Comparison of ENCODE assay signal across 1 cellular context in genomic region chr1:16145988-16146887, GRCh38.
A peak's percentile ranks its signal among the peaks of the same experiment; 100 is the strongest.
TF ChIP-seq lines count a peak whose summit lies in the region.

No MANE protein-coding gene starts in this region.

TF ChIP-seq in HEK293, 187 proteins besides CTCF, POLR2A, EP300 and RAD21 (continued from another document):
- TF ChIP-seq PRDM1 (tag by site-specific recombination; IDR thresholded peaks at IDR 0.05) (peak; percentile 51), RBAK (tag by site-specific recombination; IDR thresholded peaks at IDR 0.05) (no peak), ZNF169 (tag by site-specific recombination; IDR thresholded peaks at IDR 0.05) (no peak), ZBTB20 (tag by site-specific recombination; IDR thresholded peaks at IDR 0.05) (peak; percentile 40; the same call in 1 of the 2 replicates), ZNF132 (tag by site-specific recombination; IDR thresholded peaks at IDR 0.05; ENCODE audit: borderline replicate concordance) (no peak), PRDM2 (tag by site-specific recombination; IDR thresholded peaks at IDR 0.05; ENCODE audit: borderline replicate concordance) (no peak), ZNF394 (tag by site-specific recombination; IDR thresholded peaks at IDR 0.05; ENCODE audit: borderline replicate concordance) (peak; percentile 43; the same call in 1 of the 2 replicates), ZFHX2 (tag by site-specific recombination; conservative IDR thresholded peaks at IDR 0.05) (peak; percentile 93), ZNF660 (tag by site-specific recombination; IDR thresholded peaks at IDR 0.05) (0 out of 2 replicates have a peak, but pooled peaks have one; percentile 41), ZNF335 (tag by site-specific recombination; conservative IDR thresholded peaks at IDR 0.05) (peak; percentile 14; the same call in 1 of the 2 replicates), ZNF843 (tag by site-specific recombination; IDR thresholded peaks at IDR 0.05) (no peak), OSR2 (tag by site-specific recombination; IDR thresholded peaks at IDR 0.05) (peak; percentile 76), HIC1 (tag by site-specific recombination; IDR thresholded peaks at IDR 0.05) (peak; percentile 98), GLIS1 (tag by site-specific recombination; IDR thresholded peaks at IDR 0.05) (peak; percentile 97), KLF1 (tag by site-specific recombination; IDR thresholded peaks at IDR 0.05) (0 out of 2 replicates have a peak, but pooled peaks have one; percentile 13), KLF10 (tag by site-specific recombination; IDR thresholded peaks at IDR 0.05) (peak; percentile 78), ZNF341 (tag by site-specific recombination; IDR thresholded peaks at IDR 0.05; ENCODE audit: low read depth) (peak; percentile 38), SCRT2 (tag by site-specific recombination; IDR thresholded peaks at IDR 0.05) (no peak), ZNF202 (tag by site-specific recombination; IDR thresholded peaks at IDR 0.05; ENCODE audit: borderline replicate concordance) (no peak), ZNF585B (tag by site-specific recombination; IDR thresholded peaks at IDR 0.05) (no peak), ZNF366 (tag by site-specific recombination; conservative IDR thresholded peaks at IDR 0.05) (0 out of 2 replicates have a peak, but pooled peaks have one; percentile 8), ZBTB8A (tag by site-specific recombination; IDR thresholded peaks at IDR 0.05) (peak; percentile 38), SP3 (tag by site-specific recombination; IDR thresholded peaks at IDR 0.05) (peak; percentile 16; the same call in 1 of the 2 replicates), KLF8 (tag by site-specific recombination; IDR thresholded peaks at IDR 0.05) (peak; percentile 58; the same call in 1 of the 2 replicates), TSHZ1 (tag by site-specific recombination; IDR thresholded peaks at IDR 0.05; ENCODE audit: borderline replicate concordance) (0 out of 2 replicates have a peak, but pooled peaks have one; percentile 6)
